In the genomic region with DNA sequence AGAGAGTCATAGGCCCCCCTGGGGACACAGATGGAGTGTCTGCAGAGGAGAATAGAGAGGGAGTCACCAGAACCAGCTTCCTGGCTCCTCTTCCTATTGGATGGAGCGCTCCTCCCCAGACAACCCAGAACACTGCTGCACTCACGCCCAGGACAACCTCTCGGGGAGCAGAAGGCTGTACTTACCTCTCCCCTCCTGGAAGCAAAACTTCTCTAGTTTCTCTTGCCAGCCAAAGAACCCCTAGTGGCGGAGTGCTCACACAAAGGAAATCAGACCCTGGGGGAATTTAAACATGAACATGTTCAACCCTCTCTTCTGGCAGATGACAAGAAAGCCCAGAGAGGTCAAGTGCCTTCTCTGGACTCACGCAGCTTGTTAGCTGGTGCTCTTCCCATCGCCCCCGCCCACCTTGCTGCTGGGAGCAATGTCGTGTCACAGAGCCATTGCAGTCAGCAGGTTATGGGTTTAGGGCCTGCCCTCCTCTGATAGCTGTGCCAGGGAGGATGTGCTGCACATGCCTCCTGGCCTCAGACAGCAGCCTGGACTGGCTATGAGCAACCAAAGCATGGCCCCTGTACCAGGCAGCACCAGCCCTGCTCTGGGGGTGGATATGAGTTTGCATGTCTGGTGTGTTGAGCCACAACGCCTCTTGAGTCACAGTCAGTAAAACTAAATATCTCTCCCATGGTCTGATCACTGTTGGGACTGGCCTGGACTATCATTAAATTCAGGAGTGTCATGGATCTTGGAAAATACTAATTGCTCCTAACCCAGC, we compare ENCODE assay signal across 20 cellular contexts.
DNase-seq lines count a peak whose midpoint lies in the region; ATAC-seq and TF ChIP-seq lines count a peak whose summit lies in the region.
"Had no signal": no experiment of that assay in that cellular context is flagged by ENCODE, and none has a peak within 500 bp of the region (broad histone marks: within the 10 kb centered on the region; RNA-seq: fewer than 3 reads in every experiment).

No MANE protein-coding gene starts in this region.

- H3K9me3 Mint-ChIP-seq in CD4-positive, alpha-beta memory T cell, result no peaks in the 10 kb centered on the region
- H3K9me3 Mint-ChIP-seq: activated naive CD4-positive, alpha-beta T cell treated with anti-CD3 and anti-CD28 coated beads, Interleukin-2, amount 50 U/mL, for 24 hours; activated T-cell treated with anti-CD3 and anti-CD28 coated beads, Interleukin-2, amount 50 U/mL, for 72 hours; stimulated activated memory B cell treated with anti-CD40 and anti-IgM and Interleukin-4, amounts not matched to agents 10 μg/mL and 1 μg/mL and 100 μg/mL, for 72 hours; T-helper 2 cell treated with Interferon-gamma antibody and Interleukin-4, amounts not matched to agents 5 μg/mL and 100 μg/mL, for 36 hours had no signal

- DNase-seq in GM23248 (peak; percentile 8), RPMI8226 (peak; percentile 13), iris pigment epithelial cell (ENCODE audit: low read depth) (peak; percentile 15), UCSD-AML1 (lab: John Stamatoyannopoulos, UW; ENCODE audit: unreplicated experiment) (no peak)
- DNase-seq in CD4-positive, alpha-beta memory T cell, result no peak
- DNase-seq: activated T-cell treated with anti-CD3 and anti-CD28 coated beads, Interleukin-2, amount 50 U/mL, for 72 hours; DND-41; HCEC 1CT; KG1; lower lobe of right lung; NCI-H1092; NCI-H2081 treated with DMSO at 0.1 percent for 48 hours; occipital lobe; sigmoid colon had no signal

- H3K27ac Mint-ChIP-seq in CD4-positive, alpha-beta memory T cell, result no peak overlapping the region
- H3K27ac Mint-ChIP-seq: activated naive CD4-positive, alpha-beta T cell treated with anti-CD3 and anti-CD28 coated beads, Interleukin-2, amount 50 U/mL, for 24 hours; activated T-cell treated with anti-CD3 and anti-CD28 coated beads, Interleukin-2, amount 50 U/mL, for 72 hours; stimulated activated memory B cell treated with anti-CD40 and anti-IgM and Interleukin-4, amounts not matched to agents 10 μg/mL and 1 μg/mL and 100 μg/mL, for 72 hours; T-helper 2 cell treated with Interferon-gamma antibody and Interleukin-4, amounts not matched to agents 5 μg/mL and 100 μg/mL, for 36 hours had no signal

- WGBS in GM23248 (ENCODE audit: low coverage in 1 of 2, low lambda C conversion rate in 2 of 2, missing lambda C conversion rate in 2 of 2), 2 experiments, result 57 to 68% methylated on average over 9 of the region's 9 CpGs
- WGBS in gastroesophageal sphincter (ENCODE audit: low coverage in 1 of 2), 2 donors, result 89 to 91% methylated on average over 6 to 8 of the region's 9 CpGs

- H3K27ac ChIP-seq in DOHH2 (ENCODE audit: low read depth, low read length) (no peak overlapping the region), GM23248 (no peak overlapping the region), gastroesophageal sphincter (no peak overlapping the region)
- H3K27ac ChIP-seq in CD4-positive, alpha-beta memory T cell (ENCODE audit: low read depth, low read length), result no peak overlapping the region
- H3K27ac ChIP-seq: lower lobe of right lung, sigmoid colon, thoracic aorta had no signal

- no peak for TF ChIP-seq EP300 in gastroesophageal sphincter (IDR thresholded peaks at IDR 0.05)

- H3K9me3 ChIP-seq in DOHH2 (ENCODE audit: control insufficient read depth, insufficient read depth, low read length), result no peaks in the 10 kb centered on the region
- no peaks in the 10 kb centered on the region for H3K9me3 ChIP-seq in GM23248 (ENCODE audit: low read depth)
- H3K9me3 ChIP-seq in gastroesophageal sphincter, result no peaks in the 10 kb centered on the region
- no peaks in the 10 kb centered on the region for H3K9me3 ChIP-seq in CD4-positive, alpha-beta memory T cell (ENCODE audit: control insufficient read depth in 1 of 2, low read length in 2 of 2)
- H3K9me3 ChIP-seq: lower lobe of right lung, sigmoid colon, thoracic aorta had no signal

- H3K27me3 ChIP-seq in DOHH2 (ENCODE audit: control insufficient read depth, low read length) (peaks cover 29% of the 10 kb centered on the region), GM23248 (replicated peaks; ENCODE audit: insufficient read depth) (peaks cover 14% of the 10 kb centered on the region), gastroesophageal sphincter (no peaks in the 10 kb centered on the region)
- no peaks in the 10 kb centered on the region for H3K27me3 ChIP-seq in CD4-positive, alpha-beta memory T cell (ENCODE audit: insufficient read depth, low read length)

- H3K4me1 ChIP-seq in DOHH2 (ENCODE audit: control insufficient read depth, low read length) (no peaks in the 10 kb centered on the region), GM23248 (ENCODE audit: insufficient read depth) (no peaks in the 10 kb centered on the region), gastroesophageal sphincter (peaks cover 0 to 9% (median 0%) of the 10 kb centered on the region in 3 donors)
- H3K4me1 ChIP-seq in CD4-positive, alpha-beta memory T cell (ENCODE audit: insufficient read depth, low read length), result peaks cover 8% of the 10 kb centered on the region
- H3K4me1 ChIP-seq: lower lobe of right lung had no signal

- intact Hi-C loops in CD4-positive, alpha-beta memory T cell (cut with micrococcal nuclease), result no loop called here

- peaks cover 9 to 15% of the 10 kb centered on the region in 2 donors for H3K27me3 Mint-ChIP-seq in CD4-positive, alpha-beta memory T cell
- H3K27me3 Mint-ChIP-seq: activated naive CD4-positive, alpha-beta T cell treated with anti-CD3 and anti-CD28 coated beads, Interleukin-2, amount 50 U/mL, for 24 hours had no signal

- H3K36me3 ChIP-seq in DOHH2 (ENCODE audit: control insufficient read depth, low read length) (no peaks in the 10 kb centered on the region), GM23248 (ENCODE audit: low read depth) (no peaks in the 10 kb centered on the region), gastroesophageal sphincter (no peaks in the 10 kb centered on the region)
- H3K36me3 ChIP-seq in CD4-positive, alpha-beta memory T cell (ENCODE audit: insufficient read depth, low read length), result no peaks in the 10 kb centered on the region
- H3K36me3 ChIP-seq: lower lobe of right lung, sigmoid colon, thoracic aorta had no signal

- CTCF ChIA-PET in CD4-positive, alpha-beta memory T cell (lab: Charles Lee; ENCODE audit: partially characterized antibody), result no interaction called here

- H2AFZ ChIP-seq in GM23248, result no peak overlapping the region

- H3K9me2 ChIP-seq in DOHH2 (replicated peaks; ENCODE audit: control insufficient read depth, low read length), result no peaks in the 10 kb centered on the region
- H3K9me2 ChIP-seq in GM23248 (ENCODE audit: insufficient read depth), result no peaks in the 10 kb centered on the region

- TF ChIP-seq CTCF in DOHH2 (IDR thresholded peaks at IDR 0.05; ENCODE audit: low read depth, low read length, poor library complexity, severe bottlenecking) (peak; percentile 28), gastroesophageal sphincter (IDR thresholded peaks at IDR 0.05) (no peak)

- no peak overlapping the region for H3K4me3 Mint-ChIP-seq in CD4-positive, alpha-beta memory T cell
- H3K4me3 Mint-ChIP-seq: activated naive CD4-positive, alpha-beta T cell treated with anti-CD3 and anti-CD28 coated beads, Interleukin-2, amount 50 U/mL, for 24 hours; activated T-cell treated with anti-CD3 and anti-CD28 coated beads, Interleukin-2, amount 50 U/mL, for 72 hours; stimulated activated memory B cell treated with anti-CD40 and anti-IgM and Interleukin-4, amounts not matched to agents 10 μg/mL and 1 μg/mL and 100 μg/mL, for 72 hours; T-helper 2 cell treated with Interferon-gamma antibody and Interleukin-4, amounts not matched to agents 5 μg/mL and 100 μg/mL, for 36 hours had no signal

- H3K36me3 Mint-ChIP-seq in CD4-positive, alpha-beta memory T cell, result no peaks in the 10 kb centered on the region
- H3K36me3 Mint-ChIP-seq: activated naive CD4-positive, alpha-beta T cell treated with anti-CD3 and anti-CD28 coated beads, Interleukin-2, amount 50 U/mL, for 24 hours; stimulated activated memory B cell treated with anti-CD40 and anti-IgM and Interleukin-4, amounts not matched to agents 10 μg/mL and 1 μg/mL and 100 μg/mL, for 72 hours had no signal

- H3K79me2 ChIP-seq in DOHH2 (ENCODE audit: control insufficient read depth, low read length) (no peaks in the 10 kb centered on the region), GM23248 (ENCODE audit: insufficient read depth) (no peaks in the 10 kb centered on the region)

- H4K20me1 ChIP-seq in DOHH2 (ENCODE audit: control insufficient read depth, insufficient read depth, low read depth, low read length) (no peaks in the 10 kb centered on the region), GM23248 (ENCODE audit: insufficient read depth) (no peaks in the 10 kb centered on the region)

- in situ Hi-C loops in GM23248 (cut with MboI), result no loop called here

- H3K4me1 Mint-ChIP-seq in CD4-positive, alpha-beta memory T cell, result peaks cover 0 to 12% (median 6%) of the 10 kb centered on the region in 4 donors

- TF ChIP-seq POLR2A in gastroesophageal sphincter (IDR thresholded peaks at IDR 0.05), result no peak

- H3K4me3 ChIP-seq in DOHH2 (ENCODE audit: low read length) (no peak overlapping the region), GM23248 (no peak overlapping the region), gastroesophageal sphincter (no peak overlapping the region)
- no peak overlapping the region for H3K4me3 ChIP-seq in CD4-positive, alpha-beta memory T cell (ENCODE audit: low read length in 2 of 2)
- H3K4me3 ChIP-seq: lower lobe of right lung, sigmoid colon, thoracic aorta had no signal

- H3F3A ChIP-seq in DOHH2 (ENCODE audit: control insufficient read depth, insufficient read depth), result no peaks in the 10 kb centered on the region
- no peaks in the 10 kb centered on the region for H3F3A ChIP-seq in GM23248 (ENCODE audit: insufficient read depth)

- POLR2A ChIA-PET in CD4-positive, alpha-beta memory T cell (lab: Charles Lee; ENCODE audit: partially characterized antibody), result no interaction called here

- H3K9ac ChIP-seq in GM23248, result no peak overlapping the region

- no peak overlapping the region for H3K4me2 ChIP-seq in DOHH2 (ENCODE audit: low read length)
- no peak overlapping the region for H3K4me2 ChIP-seq in GM23248 (ENCODE audit: unreplicated experiment)

- no peak for ATAC-seq in gastroesophageal sphincter
- ATAC-seq: activated T-cell treated with anti-CD3 and anti-CD28 coated beads, Interleukin-2, amount 50 U/mL, for 72 hours; lower lobe of right lung; stimulated activated memory B cell treated with anti-CD40 and anti-IgM and Interleukin-4, amounts not matched to agents 10 μg/mL and 1 μg/mL and 100 μg/mL, for 72 hours had no signal

Comparison
In these comparisons a context has a peak if more than half of its experiments do, and no peak if none do; other contexts are left out.
1. DNase-seq: peak in GM23248 (single experiment), RPMI8226 (single experiment) and iris pigment epithelial cell (single experiment); none in UCSD-AML1 (single experiment) and CD4-positive, alpha-beta memory T cell (0 of 5).